Comparison of ENCODE assay signal across 12 cellular contexts in genomic region chr11:10658621-10659338, GRCh38. TPM values are rescaled to one million over a fixed set of nuclear protein-coding genes. Genes with fewer than 3 reads are reported as not detected.
DNase-seq lines count a peak whose midpoint lies in the region; ATAC-seq lines count a peak whose summit lies in the region.
"Had no signal": no experiment of that assay in that cellular context is flagged by ENCODE, and none has a peak within 500 bp of the region (broad histone marks: within the 10 kb centered on the region; RNA-seq: fewer than 3 reads in every experiment).

No MANE protein-coding gene starts in this region.

- intact Hi-C loops in right cardiac atrium (cut with DNase I): loop anchor here in 1 of 4 donors (10.0 kb wide), 1 partner anchor 254 kb away; no protein-coding TSS in a partner anchor

- H3K36me3 ChIP-seq in SJSA1 (no peaks in the 10 kb centered on the region), skeletal muscle tissue (ENCODE audit: control insufficient read depth in 3 of 3, insufficient read depth in 3 of 3, low read length in 3 of 3) (no peaks in the 10 kb centered on the region)

- H3K27me3 ChIP-seq in SJSA1 (replicated peaks) (no peaks in the 10 kb centered on the region), right cardiac atrium (ENCODE audit: control insufficient read depth, insufficient read depth) (no peaks in the 10 kb centered on the region), skeletal muscle tissue (ENCODE audit: control insufficient read depth in 3 of 3, insufficient read depth in 3 of 3, low read length in 3 of 3) (no peaks in the 10 kb centered on the region)

- H3K9ac ChIP-seq in skeletal muscle tissue (ENCODE audit: low read depth in 1 of 3, low read length in 3 of 3): peak overlapping the region in 2 of 3 donors; percentile 19 to 47

- ATAC-seq in right cardiac atrium (peak; percentile 8 to 9), GM19463 (IDR thresholded peaks at IDR 0.05; ENCODE audit: unreplicated experiment) (no peak), GM21723 (IDR thresholded peaks at IDR 0.05; ENCODE audit: unreplicated experiment) (no peak), HG03139 (IDR thresholded peaks at IDR 0.05; ENCODE audit: unreplicated experiment) (no peak)

- WGBS in right cardiac atrium: 88% methylated on average over 6 of the region's 6 CpGs

- H3K4me3 ChIP-seq in SJSA1 (no peak overlapping the region), right cardiac atrium (ENCODE audit: low read length) (no peak overlapping the region), skeletal muscle tissue (ENCODE audit: low read length in 3 of 3) (no peak overlapping the region)

- H3K27ac ChIP-seq in SJSA1 (peak overlapping the region; percentile 84), right cardiac atrium (ENCODE audit: low read length) (peak overlapping the region; percentile 3), skeletal muscle tissue (ENCODE audit: low read depth, low read length) (peak overlapping the region; percentile 73)

- DNase-seq in Daoy (ENCODE audit: low read depth) (peak; percentile 8), SJSA1 (ENCODE audit: low read depth in 1 of 2, low spot score in 2 of 2) (no peak), right cardiac atrium (no peak)
- DNase-seq in activated CD4-positive, alpha-beta T cell treated with anti-CD3 and anti-CD28 coated beads, Interleukin-2, amount 50 U/mL, for 48 hours: no peak
- DNase-seq: activated gamma-delta T cell treated with Interleukin-2 at 50 U/mL for 16 hours, DMS79 treated with DMSO at 0.1 percent for 48 hours, retina, T-helper 2 cell had no signal

- H3K4me1 ChIP-seq in SJSA1 (replicated peaks): peaks cover 58% of the 10 kb centered on the region
- peaks cover 20% of the 10 kb centered on the region for H3K4me1 ChIP-seq in right cardiac atrium (ENCODE audit: control insufficient read depth, insufficient read depth, low read length)
- H3K4me1 ChIP-seq in skeletal muscle tissue (ENCODE audit: control insufficient read depth in 3 of 3, insufficient read depth in 3 of 3, low read length in 3 of 3): peaks cover 45 to 55% (median 45%) of the 10 kb centered on the region in 3 donors

- no peaks in the 10 kb centered on the region for H3K9me3 ChIP-seq in SJSA1 (replicated peaks)
- H3K9me3 ChIP-seq in right cardiac atrium (ENCODE audit: control insufficient read depth, low read length): no peaks in the 10 kb centered on the region
- no peaks in the 10 kb centered on the region for H3K9me3 ChIP-seq in skeletal muscle tissue (ENCODE audit: control insufficient read depth in 3 of 3, low read length in 3 of 3)

RNA-seq across cellular contexts. Expression of gene IRAG1, which starts 34.8 kb away (rescaled TPM):
- not detected in 2 replicates for total RNA-seq in Daoy (2014; rRNA removed; shearing (Covaris generic))
- 3.8 and 4.6 TPM in 2 replicates for total RNA-seq in SJSA1 (2014; rRNA removed; shearing (Covaris generic))
- total RNA-seq in right cardiac atrium (10 to 100 TPM; 11.8 to 29.8 (median 19.5) TPM), skeletal muscle tissue (2.6 TPM)
- 5.3 TPM for polyA plus RNA-seq in right cardiac atrium

Comparison
In these comparisons a context has a peak if more than half of its experiments do, and no peak if none do; other contexts are left out.
1. H3K27ac ChIP-seq: peak in every context shown above with its lines; median percentile 84 in SJSA1; 73 in skeletal muscle tissue; 3 in right cardiac atrium.
2. ATAC-seq: peak in right cardiac atrium (2 of 2); none in GM19463 (single experiment), GM21723 (single experiment) and HG03139 (single experiment).